ENCODE assay signal across 7 cellular contexts in the genomic region with DNA sequence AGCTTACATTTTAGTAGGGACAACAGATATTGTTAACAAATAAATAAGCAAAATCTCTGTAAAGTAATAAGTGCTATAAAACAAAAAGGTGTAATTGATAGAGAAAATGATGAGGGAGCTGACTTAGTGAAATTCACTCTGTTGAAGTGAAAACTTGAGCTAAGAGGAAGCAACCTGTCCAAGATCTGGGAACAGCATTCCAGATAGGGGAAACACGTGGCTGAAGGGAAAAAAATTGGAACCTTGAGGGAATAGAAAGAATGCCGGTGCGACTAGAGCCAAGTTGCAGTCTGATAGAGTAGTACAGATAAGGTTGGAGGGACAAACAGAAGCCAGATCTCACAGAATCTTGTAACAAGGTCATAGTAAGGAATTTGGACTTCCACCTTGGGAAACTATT. TPM values are rescaled to one million over a fixed set of nuclear protein-coding genes. Genes with fewer than 3 reads are reported as not detected.
DNase-seq lines count a peak whose midpoint lies in the region; TF ChIP-seq lines count a peak whose summit lies in the region.

No MANE protein-coding gene starts in this region.

- H3K36me3 ChIP-seq in hepatocyte (replicated peaks; ENCODE audit: insufficient read depth, low read depth) = no peaks in the 10 kb centered on the region
- H3K36me3 ChIP-seq in spleen = peaks cover 0 to 29% (median 23%) of the 10 kb centered on the region in 6 donors

- H3K4me2 ChIP-seq in hepatocyte = peak overlapping the region; percentile 67

- DNase-seq in HT1080 (ENCODE audit: low read depth) = peak; percentile 3
- peak; percentile 38 for DNase-seq in hepatocyte (ENCODE audit: low spot score)
- DNase-seq in spleen = no peak
- no peak for DNase-seq in SKM-1 treated with dmso at 0.1 percent for 144 hours (lab: John Stamatoyannopoulos, UW; ENCODE audit: unreplicated experiment)
- no peak for DNase-seq in HCEC 1CT
- no peak for DNase-seq in central memory CD4-positive, alpha-beta T cell

- peaks cover 6% of the 10 kb centered on the region for H3K27me3 ChIP-seq in hepatocyte
- peaks cover 0 to 43% (median 0%) of the 10 kb centered on the region in 7 donors for H3K27me3 ChIP-seq in spleen (replicated peaks in 1 of 7)

- H3K9me3 ChIP-seq in hepatocyte (ENCODE audit: low read depth) (no peaks in the 10 kb centered on the region), spleen (no peaks in the 10 kb centered on the region)

- peaks cover 10% of the 10 kb centered on the region for H4K20me1 ChIP-seq in hepatocyte (ENCODE audit: insufficient read depth, poor library complexity, severe bottlenecking)

- intact Hi-C loops in spleen (cut with DNase I; ENCODE audit: low total_unique reads) = no loop called here

- H3K79me2 ChIP-seq in hepatocyte = peaks cover 40% of the 10 kb centered on the region

- H3K9me2 ChIP-seq in hepatocyte (replicated peaks; ENCODE audit: insufficient read depth) = no peaks in the 10 kb centered on the region

- H3K4me1 ChIP-seq in hepatocyte (ENCODE audit: insufficient read depth) (peaks cover 27% of the 10 kb centered on the region), spleen (peaks cover 25 to 59% (median 38%) of the 10 kb centered on the region in 6 donors)

- no peak for TF ChIP-seq POLR2A in spleen (IDR thresholded peaks at IDR 0.05)

- no peak for TF ChIP-seq CTCF in WI38 (IDR thresholded peaks at IDR 0.05; ENCODE audit: low read depth, low read length)
- no peak for TF ChIP-seq CTCF in hepatocyte (IDR thresholded peaks at IDR 0.05; ENCODE audit: poor library complexity)
- TF ChIP-seq CTCF in spleen (IDR thresholded peaks at IDR 0.05 in 8 of 11, conservative IDR thresholded peaks at IDR 0.05 in 3 of 11) = no peak

- WGBS in hepatocyte (ENCODE audit: low lambda C conversion rate, missing lambda C conversion rate) = 8% methylated on average over 3 of the region's 3 CpGs
- 25 to 51% (median 27%) methylated on average over 3 of the region's 3 CpGs for WGBS in spleen, 5 donors

- H3K27ac ChIP-seq in hepatocyte (peak overlapping the region; percentile 79), spleen (peak overlapping the region; percentile 75 to 91 (median 88))

- peak overlapping the region; percentile 27 for H2AFZ ChIP-seq in hepatocyte

- peak overlapping the region; percentile 85 for H3K4me3 ChIP-seq in WI38 (ENCODE audit: low read depth, low read length)
- H3K4me3 ChIP-seq in hepatocyte = peak overlapping the region; percentile 11
- peak overlapping the region in 6 of 8 donors; percentile 52 to 95 (median 78) for H3K4me3 ChIP-seq in spleen

RNA-seq across cellular contexts. Expression of a gene that starts 0.6 kb away (rescaled TPM):
- total RNA-seq in HT1080 (2014; rRNA removed; shearing (Covaris generic)) = 24.6 and 29.9 TPM in 2 replicates
- 21.9 and 24.3 TPM in 2 replicates for polyA plus RNA-seq in HT1080 (2015; cell fraction: cytosol; rRNA removed)
- polyA plus RNA-seq in HT1080 (2015; cell fraction: nucleus; rRNA removed) = 54.2 and 55.5 TPM in 2 replicates
- total RNA-seq in hepatocyte (44.0 and 45.7 TPM in 2 replicates), spleen (10 to 100 TPM; 18.2 to 28.1 (median 20.9) TPM)
- polyA plus RNA-seq in hepatocyte (28.8 and 31.0 TPM in 2 replicates), spleen (10 to 100 TPM in 1 of 3 donors, 1 to 10 TPM in 2; 7.8 to 11.1 (median 8.3) TPM)

RNA-seq across cellular contexts. Expression of a gene that starts 34.6 kb away (rescaled TPM):
- total RNA-seq in HT1080 (2014; rRNA removed; shearing (Covaris generic)) = 6.0 and 7.4 TPM in 2 replicates
- 11.4 and 12.9 TPM in 2 replicates for polyA plus RNA-seq in HT1080 (2015; cell fraction: cytosol; rRNA removed)
- polyA plus RNA-seq in HT1080 (2015; cell fraction: nucleus; rRNA removed) = 41.6 and 42.3 TPM in 2 replicates
- total RNA-seq in hepatocyte (21.6 and 27.0 TPM in 2 replicates), spleen (10 to 100 TPM; 62.3 to 91.3 (median 77.9) TPM)
- polyA plus RNA-seq in hepatocyte (19.6 and 20.7 TPM in 2 replicates), spleen (10 to 100 TPM; 10.9 to 17.7 (median 12.1) TPM)

Comparison
In these comparisons a context has a peak if more than half of its experiments do, and no peak if none do; other contexts are left out.
1. DNase-seq: peak in HT1080 (single experiment) and hepatocyte (single experiment); none in spleen (single experiment), SKM-1 treated with dmso at 0.1 percent for 144 hours (single experiment), HCEC 1CT (single experiment) and central memory CD4-positive, alpha-beta T cell (single experiment).
2. H3K4me3 ChIP-seq: peak in every context shown above with its lines; median percentile 85 in WI38; 78 in spleen; 11 in hepatocyte.